ENCODE assay signal across 1 cellular context in the genomic region with DNA sequence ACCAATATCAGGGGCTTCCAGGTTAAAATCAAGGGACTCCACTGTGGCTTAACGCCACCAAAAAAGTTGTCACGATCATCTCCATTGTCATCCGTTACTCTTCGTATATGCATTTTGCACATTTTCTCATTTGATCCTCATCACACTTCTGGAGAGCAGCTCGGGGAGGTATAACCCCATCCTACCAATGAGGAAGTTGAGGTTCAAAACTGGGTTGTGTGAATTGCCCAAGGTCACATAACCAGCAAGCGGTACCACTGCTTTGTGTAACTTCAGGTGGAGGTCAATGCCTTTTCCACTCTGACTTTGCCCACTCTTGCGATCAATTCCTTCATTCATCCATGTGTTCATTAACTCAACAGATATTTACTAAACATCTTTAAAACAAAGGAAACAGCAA.
TF ChIP-seq lines count a peak whose summit lies in the region.

No MANE protein-coding gene starts in this region.

TF ChIP-seq in WTC11, 78 proteins besides CTCF, POLR2A, EP300 and RAD21:
- TF ChIP-seq IRF2 (CRISPR knock-in tag; IDR thresholded peaks at IDR 0.05; ENCODE audit: borderline replicate concordance, low read depth) (no peak), ZNF281 (CRISPR knock-in tag; IDR thresholded peaks at IDR 0.05) (no peak), HMGXB4 (CRISPR knock-in tag; IDR thresholded peaks at IDR 0.05) (no peak), ZNF396 (CRISPR knock-in tag; IDR thresholded peaks at IDR 0.05; ENCODE audit: borderline replicate concordance) (no peak), NFE2L1 (CRISPR knock-in tag; IDR thresholded peaks at IDR 0.05) (no peak), FOXK1 (CRISPR knock-in tag; IDR thresholded peaks at IDR 0.05) (no peak), SMAD4 (CRISPR knock-in tag; IDR thresholded peaks at IDR 0.05) (no peak), EMX1 (CRISPR knock-in tag; IDR thresholded peaks at IDR 0.05) (no peak), ELF4 (CRISPR knock-in tag; IDR thresholded peaks at IDR 0.05; ENCODE audit: low read depth) (no peak), MYBL2 (CRISPR knock-in tag; IDR thresholded peaks at IDR 0.05) (no peak)
- TF ChIP-seq, protein P1, sequence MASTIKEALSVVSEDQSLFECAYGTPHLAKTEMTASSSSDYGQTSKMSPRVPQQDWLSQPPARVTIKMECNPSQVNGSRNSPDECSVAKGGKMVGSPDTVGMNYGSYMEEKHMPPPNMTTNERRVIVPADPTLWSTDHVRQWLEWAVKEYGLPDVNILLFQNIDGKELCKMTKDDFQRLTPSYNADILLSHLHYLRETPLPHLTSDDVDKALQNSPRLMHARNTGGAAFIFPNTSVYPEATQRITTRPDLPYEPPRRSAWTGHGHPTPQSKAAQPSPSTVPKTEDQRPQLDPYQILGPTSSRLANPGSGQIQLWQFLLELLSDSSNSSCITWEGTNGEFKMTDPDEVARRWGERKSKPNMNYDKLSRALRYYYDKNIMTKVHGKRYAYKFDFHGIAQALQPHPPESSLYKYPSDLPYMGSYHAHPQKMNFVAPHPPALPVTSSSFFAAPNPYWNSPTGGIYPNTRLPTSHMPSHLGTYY (CRISPR knock-in tag; IDR thresholded peaks at IDR 0.05), result no peak
- TF ChIP-seq, protein P2, sequence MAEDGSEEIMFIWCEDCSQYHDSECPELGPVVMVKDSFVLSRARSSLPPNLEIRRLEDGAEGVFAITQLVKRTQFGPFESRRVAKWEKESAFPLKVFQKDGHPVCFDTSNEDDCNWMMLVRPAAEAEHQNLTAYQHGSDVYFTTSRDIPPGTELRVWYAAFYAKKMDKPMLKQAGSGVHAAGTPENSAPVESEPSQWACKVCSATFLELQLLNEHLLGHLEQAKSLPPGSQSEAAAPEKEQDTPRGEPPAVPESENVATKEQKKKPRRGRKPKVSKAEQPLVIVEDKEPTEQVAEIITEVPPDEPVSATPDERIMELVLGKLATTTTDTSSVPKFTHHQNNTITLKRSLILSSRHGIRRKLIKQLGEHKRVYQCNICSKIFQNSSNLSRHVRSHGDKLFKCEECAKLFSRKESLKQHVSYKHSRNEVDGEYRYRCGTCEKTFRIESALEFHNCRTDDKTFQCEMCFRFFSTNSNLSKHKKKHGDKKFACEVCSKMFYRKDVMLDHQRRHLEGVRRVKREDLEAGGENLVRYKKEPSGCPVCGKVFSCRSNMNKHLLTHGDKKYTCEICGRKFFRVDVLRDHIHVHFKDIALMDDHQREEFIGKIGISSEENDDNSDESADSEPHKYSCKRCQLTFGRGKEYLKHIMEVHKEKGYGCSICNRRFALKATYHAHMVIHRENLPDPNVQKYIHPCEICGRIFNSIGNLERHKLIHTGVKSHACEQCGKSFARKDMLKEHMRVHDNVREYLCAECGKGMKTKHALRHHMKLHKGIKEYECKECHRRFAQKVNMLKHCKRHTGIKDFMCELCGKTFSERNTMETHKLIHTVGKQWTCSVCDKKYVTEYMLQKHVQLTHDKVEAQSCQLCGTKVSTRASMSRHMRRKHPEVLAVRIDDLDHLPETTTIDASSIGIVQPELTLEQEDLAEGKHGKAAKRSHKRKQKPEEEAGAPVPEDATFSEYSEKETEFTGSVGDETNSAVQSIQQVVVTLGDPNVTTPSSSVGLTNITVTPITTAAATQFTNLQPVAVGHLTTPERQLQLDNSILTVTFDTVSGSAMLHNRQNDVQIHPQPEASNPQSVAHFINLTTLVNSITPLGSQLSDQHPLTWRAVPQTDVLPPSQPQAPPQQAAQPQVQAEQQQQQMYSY (CRISPR knock-in tag; IDR thresholded peaks at IDR 0.05), result no peak
- TF ChIP-seq, protein P3, sequence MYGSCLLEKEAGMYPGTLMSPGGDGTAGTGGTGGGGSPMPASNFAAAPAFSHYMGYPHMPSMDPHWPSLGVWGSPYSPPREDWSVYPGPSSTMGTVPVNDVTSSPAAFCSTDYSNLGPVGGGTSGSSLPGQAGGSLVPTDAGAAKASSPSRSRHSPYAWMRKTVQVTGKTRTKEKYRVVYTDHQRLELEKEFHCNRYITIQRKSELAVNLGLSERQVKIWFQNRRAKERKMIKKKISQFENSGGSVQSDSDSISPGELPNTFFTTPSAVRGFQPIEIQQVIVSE (CRISPR knock-in tag; IDR thresholded peaks at IDR 0.05; ENCODE audit: borderline replicate concordance), result no peak
- TF ChIP-seq, protein P4, sequence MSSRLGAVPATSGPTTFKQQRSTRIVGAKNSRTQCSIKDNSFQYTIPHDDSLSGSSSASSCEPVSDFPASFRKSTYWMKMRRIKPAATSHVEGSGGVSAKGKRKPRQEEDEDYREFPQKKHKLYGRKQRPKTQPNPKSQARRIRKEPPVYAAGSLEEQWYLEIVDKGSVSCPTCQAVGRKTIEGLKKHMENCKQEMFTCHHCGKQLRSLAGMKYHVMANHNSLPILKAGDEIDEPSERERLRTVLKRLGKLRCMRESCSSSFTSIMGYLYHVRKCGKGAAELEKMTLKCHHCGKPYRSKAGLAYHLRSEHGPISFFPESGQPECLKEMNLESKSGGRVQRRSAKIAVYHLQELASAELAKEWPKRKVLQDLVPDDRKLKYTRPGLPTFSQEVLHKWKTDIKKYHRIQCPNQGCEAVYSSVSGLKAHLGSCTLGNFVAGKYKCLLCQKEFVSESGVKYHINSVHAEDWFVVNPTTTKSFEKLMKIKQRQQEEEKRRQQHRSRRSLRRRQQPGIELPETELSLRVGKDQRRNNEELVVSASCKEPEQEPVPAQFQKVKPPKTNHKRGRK (CRISPR knock-in tag; IDR thresholded peaks at IDR 0.05; ENCODE audit: borderline replicate concordance), result no peak
